Comparison of ENCODE assay signal across 15 cellular contexts in genomic region chr5:180460834-180461233, GRCh38. TPM values are rescaled to one million over a fixed set of nuclear protein-coding genes. Genes with fewer than 3 reads are reported as not detected.
DNase-seq lines count a peak whose midpoint lies in the region; ATAC-seq and TF ChIP-seq lines count a peak whose summit lies in the region.
"Had no signal": no experiment of that assay in that cellular context is flagged by ENCODE, and none has a peak within 500 bp of the region (broad histone marks: within the 10 kb centered on the region; RNA-seq: fewer than 3 reads in every experiment).

No MANE protein-coding gene starts in this region.

- no peaks in the 10 kb centered on the region for H3K4me1 Mint-ChIP-seq in chondrocyte (ENCODE audit: low read depth)
- H3K4me1 Mint-ChIP-seq: CD14-positive monocyte; CD4-positive, alpha-beta memory T cell; H9 had no signal

- no peak overlapping the region for H3K9ac ChIP-seq in neuronal stem cell (ENCODE audit: low read depth, low read length, poor library complexity)
- H3K9ac ChIP-seq: BLaER1 had no signal

- H3K23ac ChIP-seq in neuronal stem cell (ENCODE audit: low read depth, low read length, poor library complexity): no peak overlapping the region

- no peak overlapping the region for H4K91ac ChIP-seq in neuronal stem cell (ENCODE audit: low read depth, low read length, poor library complexity)

- no peak overlapping the region for H2BK12ac ChIP-seq in neuronal stem cell (ENCODE audit: low read length)

- no peak overlapping the region for H2BK120ac ChIP-seq in neuronal stem cell (ENCODE audit: low read depth, low read length)

- no peak overlapping the region for H3K4me2 ChIP-seq in neuronal stem cell (ENCODE audit: insufficient read depth, low read length, poor library complexity, severe bottlenecking)
- H3K4me2 ChIP-seq: BLaER1 had no signal

- H3K36me3 ChIP-seq in Panc1 (ENCODE audit: control insufficient read depth, insufficient read depth, low read length) (no peaks in the 10 kb centered on the region), neuronal stem cell (replicated peaks in 1 of 2; ENCODE audit: control insufficient read depth in 2 of 2, insufficient read depth in 2 of 2, low read length in 2 of 2) (no peaks in the 10 kb centered on the region), upper lobe of right lung (no peaks in the 10 kb centered on the region)
- H3K36me3 ChIP-seq: BLaER1 had no signal

- H2AK5ac ChIP-seq in neuronal stem cell (ENCODE audit: low read depth, low read length): no peak overlapping the region

- POLR2A ChIA-PET in Panc1 (lab: Charles Lee): no interaction called here

- no CpG with 5 or more reads among the region's 10 CpGs for WGBS in neuronal stem cell (ENCODE audit: extremely low coverage in 2 of 2, insufficient read length in 2 of 2, insufficient replicate concordance in 1 of 2), 2 donors

- H3K14ac ChIP-seq in neuronal stem cell (ENCODE audit: low read length): no peak overlapping the region

- DNase-seq in Panc1 (ENCODE audit: low read depth, low spot score) (no peak), chondrocyte (ENCODE audit: low spot score) (peak; percentile 66), neuronal stem cell (ENCODE audit: low spot score) (no peak), upper lobe of right lung (peak; percentile 48), dorsolateral prefrontal cortex (no peak)
- no peak for DNase-seq in activated CD4-positive, alpha-beta T cell treated with anti-CD3 and anti-CD28 coated beads for 48 hours
- DNase-seq: 8988T; CD4-positive, alpha-beta memory T cell; DMS153; DMS79; GDM1; H9 had no signal

- H3K27me3 ChIP-seq in Panc1 (ENCODE audit: control insufficient read depth, insufficient read depth, low read length) (no peaks in the 10 kb centered on the region), neuronal stem cell (ENCODE audit: control insufficient read depth in 3 of 3, insufficient read depth in 3 of 3, low read depth in 1 of 3, low read length in 3 of 3) (no peaks in the 10 kb centered on the region), upper lobe of right lung (no peaks in the 10 kb centered on the region), dorsolateral prefrontal cortex (peaks cover 0 to 7% (median 0%) of the 10 kb centered on the region in 45 donors)
- H3K27me3 ChIP-seq: BLaER1 had no signal

- no peaks in the 10 kb centered on the region for H3K79me1 ChIP-seq in neuronal stem cell (ENCODE audit: low read depth, low read length)

- H3K27ac Mint-ChIP-seq in chondrocyte (ENCODE audit: unreplicated experiment): no peak overlapping the region
- H3K27ac Mint-ChIP-seq: CD4-positive, alpha-beta memory T cell had no signal

- H3K4me3 ChIP-seq in Panc1 (ENCODE audit: low read depth in 2 of 2, low read length in 2 of 2): no peak overlapping the region
- H3K4me3 ChIP-seq in neuronal stem cell (ENCODE audit: low read length in 2 of 2): no peak overlapping the region
- H3K4me3 ChIP-seq in upper lobe of right lung: no peak overlapping the region
- no peak overlapping the region for H3K4me3 ChIP-seq in dorsolateral prefrontal cortex
- H3K4me3 ChIP-seq: BLaER1 had no signal

- no peaks in the 10 kb centered on the region for H3K36me3 Mint-ChIP-seq in chondrocyte (ENCODE audit: low read depth)
- H3K36me3 Mint-ChIP-seq: CD14-positive monocyte; CD4-positive, alpha-beta memory T cell had no signal

- H3K27me3 Mint-ChIP-seq in chondrocyte (ENCODE audit: low read depth): no peaks in the 10 kb centered on the region

- H3K4me1 ChIP-seq in Panc1 (ENCODE audit: control insufficient read depth, insufficient read depth, low read length) (no peaks in the 10 kb centered on the region), neuronal stem cell (ENCODE audit: control insufficient read depth in 2 of 2, insufficient read depth in 1 of 2, low read depth in 1 of 2, low read length in 2 of 2) (no peaks in the 10 kb centered on the region), upper lobe of right lung (no peaks in the 10 kb centered on the region)
- H3K4me1 ChIP-seq: BLaER1 had no signal

- no peak overlapping the region for H2BK5ac ChIP-seq in neuronal stem cell (ENCODE audit: low read length)

- in situ Hi-C loops in Panc1 (cut with HindIII; ENCODE audit: low pct_unique_long_range_greater_than_20kb, low sequenced_read_pairs): no loop called here

- BruUV-seq in Panc1 (replicated peaks; lab: Mats Ljungman, UMichigan): no TSS peak

- H3K27ac ChIP-seq in Panc1 (ENCODE audit: low read length): no peak overlapping the region
- H3K27ac ChIP-seq in neuronal stem cell (replicated peaks; ENCODE audit: low read length): no peak overlapping the region
- no peak overlapping the region for H3K27ac ChIP-seq in upper lobe of right lung
- no peak overlapping the region for H3K27ac ChIP-seq in dorsolateral prefrontal cortex
- H3K27ac ChIP-seq: BLaER1 had no signal

- H3K9me3 Mint-ChIP-seq in chondrocyte (ENCODE audit: low read depth): peaks cover 6% of the 10 kb centered on the region
- H3K9me3 Mint-ChIP-seq: CD4-positive, alpha-beta memory T cell had no signal

- no peak for TF ChIP-seq CTCF in Panc1 (IDR thresholded peaks at IDR 0.05)
- TF ChIP-seq CTCF in chondrocyte (IDR thresholded peaks at IDR 0.05): no peak
- no peak for TF ChIP-seq CTCF in upper lobe of right lung (IDR thresholded peaks at IDR 0.05)
- no peak for TF ChIP-seq CTCF in dorsolateral prefrontal cortex (IDR thresholded peaks at IDR 0.05 in 54 of 56, conservative IDR thresholded peaks at IDR 0.05 in 2 of 56; ENCODE audit: low read depth in 1 of 56, partially characterized antibody in 56 of 56)

- CTCF ChIA-PET in Panc1 (lab: Charles Lee): interaction anchor here (0.5 kb wide), 1 partner anchor 13 kb away, joined by 6 read pairs; no protein-coding TSS in a partner anchor

- no peak overlapping the region for H2BK15ac ChIP-seq in neuronal stem cell (ENCODE audit: low read length)

- no peaks in the 10 kb centered on the region for H3K9me3 ChIP-seq in Panc1 (ENCODE audit: control insufficient read depth, insufficient read depth, low read depth, low read length)
- peaks cover 5 to 20% of the 10 kb centered on the region in 2 donors for H3K9me3 ChIP-seq in neuronal stem cell (replicated peaks in 1 of 2; ENCODE audit: control insufficient read depth in 2 of 2, insufficient read depth in 1 of 2, low read depth in 1 of 2, low read length in 2 of 2)
- H3K9me3 ChIP-seq in upper lobe of right lung: no peaks in the 10 kb centered on the region

- intact Hi-C loops in Panc1 (cut with micrococcal nuclease; ENCODE audit: unreplicated experiment) (no loop called here), upper lobe of right lung (cut with DNase I) (no loop called here), dorsolateral prefrontal cortex (cut with DNase I) (no loop called here)

- H2AFZ ChIP-seq in neuronal stem cell (ENCODE audit: low read length): no peak overlapping the region

- H3K4ac ChIP-seq in neuronal stem cell (ENCODE audit: low read length): no peak overlapping the region

- ATAC-seq in Panc1 (0 out of 2 replicates have a peak, but pooled peaks have one; percentile 12), upper lobe of right lung (no peak), GM21737 (IDR thresholded peaks at IDR 0.05; ENCODE audit: unreplicated experiment) (no peak)

- no peak overlapping the region for H4K8ac ChIP-seq in neuronal stem cell (ENCODE audit: low read depth, low read length)

- H3K18ac ChIP-seq in neuronal stem cell (ENCODE audit: low read length): peak overlapping the region; percentile 6

- H3K4me3 Mint-ChIP-seq in chondrocyte (ENCODE audit: unreplicated experiment): no peak overlapping the region
- H3K4me3 Mint-ChIP-seq: CD14-positive monocyte; CD4-positive, alpha-beta memory T cell; H9 had no signal

RNA-seq across cellular contexts. Expression of gene CNOT6, which starts 33.3 kb away (rescaled TPM):
- 32.8 TPM for total RNA-seq in Panc1 (2021; ENCODE audit: unreplicated experiment)
- 34.0 TPM for polyA plus RNA-seq in Panc1 (2012; ENCODE audit: insufficient read length)
- 20.4 to 24.7 TPM (median 22.5 TPM) in 3 replicates for total RNA-seq in chondrocyte
- polyA plus RNA-seq in neuronal stem cell (2013, experiment 1 of 2): 38.2 TPM
- polyA plus RNA-seq in neuronal stem cell (2013, experiment 2 of 2): 40.6 TPM
- 21.7 TPM for total RNA-seq in upper lobe of right lung
- total RNA-seq in dorsolateral prefrontal cortex: 10 to 100 TPM; 16.2 to 37.4 (median 24.1) TPM

Comparison
In these comparisons a context has a peak if more than half of its experiments do, and no peak if none do; other contexts are left out.
1. DNase-seq: peak in chondrocyte (single experiment) and upper lobe of right lung (single experiment); none in Panc1 (single experiment), neuronal stem cell (single experiment), activated CD4-positive, alpha-beta T cell treated with anti-CD3 and anti-CD28 coated beads for 48 hours (single experiment) and dorsolateral prefrontal cortex (0 of 10).